ENCODE assay signal across 1 cellular context in genomic region chr11:71200172-71200716, GRCh38.
TF ChIP-seq lines count a peak whose summit lies in the region.

No MANE protein-coding gene starts in this region.

TF ChIP-seq in H1, 55 proteins besides CTCF, POLR2A, EP300 and RAD21:
- TF ChIP-seq BRCA1 (IDR thresholded peaks at IDR 0.05; ENCODE audit: low read depth, low read length) (no peak), CBX5 (IDR thresholded peaks at IDR 0.05; ENCODE audit: low read depth, low read length) (no peak), HDAC2 (IDR thresholded peaks at IDR 0.05; ENCODE audit: borderline replicate concordance in 1 of 2, low read depth in 2 of 2, low read length in 2 of 2) (no peak), SRF (IDR thresholded peaks at IDR 0.05; ENCODE audit: low read depth, low read length) (no peak), TAF7 (optimal IDR thresholded peaks at IDR 0.05; ENCODE audit: borderline replicate concordance, low read depth, low read length) (no peak)
- TF ChIP-seq, protein P1, sequence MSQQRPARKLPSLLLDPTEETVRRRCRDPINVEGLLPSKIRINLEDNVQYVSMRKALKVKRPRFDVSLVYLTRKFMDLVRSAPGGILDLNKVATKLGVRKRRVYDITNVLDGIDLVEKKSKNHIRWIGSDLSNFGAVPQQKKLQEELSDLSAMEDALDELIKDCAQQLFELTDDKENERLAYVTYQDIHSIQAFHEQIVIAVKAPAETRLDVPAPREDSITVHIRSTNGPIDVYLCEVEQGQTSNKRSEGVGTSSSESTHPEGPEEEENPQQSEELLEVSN (IDR thresholded peaks at IDR 0.05), result no peak
